ENCODE assay signal across 8 cellular contexts in genomic region chr1:185595835-185596667, GRCh38.
DNase-seq lines count a peak whose midpoint lies in the region; ATAC-seq and TF ChIP-seq lines count a peak whose summit lies in the region.

No MANE protein-coding gene starts in this region.

- intact Hi-C loops in activated B cell treated with CpG ODN at 0.5 μM for 24 hours (cut with micrococcal nuclease), result loop anchor here (1.0 kb wide), 2 partner anchors 74 to 279 kb away; partner anchors contain the start of gene IVNS1ABP

- DNase-seq in activated gamma-delta T cell treated with Interleukin-2 at 50 U/mL for 16 hours, result peak; percentile 48
- no peak for DNase-seq in activated gamma-delta T cell (lab: John Stamatoyannopoulos, UW)
- peak; percentile 13 for DNase-seq in NCI-H1694 (lab: John Stamatoyannopoulos, UW)
- DNase-seq in activated B cell treated with CpG ODN at 0.5 μM for 24 hours, result no peak
- DNase-seq in cerebellar cortex (ENCODE audit: low spot score), result peak; percentile 50
- DNase-seq in mucosa of gallbladder (ENCODE audit: low spot score), result peak; percentile 34
- DNase-seq in type B pancreatic cell (ENCODE audit: extremely low spot score, unreplicated experiment), result no peak

- no peaks in the 10 kb centered on the region for H3K9me3 Mint-ChIP-seq in activated B cell treated with CpG ODN at 0.5 μM for 24 hours
- no peaks in the 10 kb centered on the region for H3K9me3 Mint-ChIP-seq in type B pancreatic cell

- H3K27me3 Mint-ChIP-seq in activated B cell treated with CpG ODN at 0.5 μM for 24 hours (no peaks in the 10 kb centered on the region), type B pancreatic cell (no peaks in the 10 kb centered on the region)

- H3K4me1 Mint-ChIP-seq in activated B cell treated with CpG ODN at 0.5 μM for 24 hours (peaks cover 38% of the 10 kb centered on the region), type B pancreatic cell (ENCODE audit: unreplicated experiment) (no peaks in the 10 kb centered on the region)

- H3K4me3 Mint-ChIP-seq in activated B cell treated with CpG ODN at 0.5 μM for 24 hours, result no peak overlapping the region
- H3K4me3 Mint-ChIP-seq in type B pancreatic cell, result no peak overlapping the region

- POLR2A ChIA-PET in activated B cell treated with CpG ODN at 0.5 μM for 24 hours (lab: Charles Lee), result interaction anchor here (0.5 to 3.0 kb wide), 7 partner anchors 12 to 283 kb away, joined by 3 to 33 read pairs (median 3); partner anchors contain the start of gene IVNS1ABP

- H3K27ac Mint-ChIP-seq in activated B cell treated with CpG ODN at 0.5 μM for 24 hours (peak overlapping the region; percentile 26), type B pancreatic cell (no peak overlapping the region)

- CTCF ChIA-PET in activated B cell treated with CpG ODN at 0.5 μM for 24 hours (lab: Charles Lee), result interaction anchor here (0.7 to 4.4 kb wide), 33 partner anchors 9 to 790 kb away, joined by 3 to 42 read pairs (median 4); no protein-coding TSS in a partner anchor

- H3K36me3 Mint-ChIP-seq in activated B cell treated with CpG ODN at 0.5 μM for 24 hours (ENCODE audit: low read depth), result no peaks in the 10 kb centered on the region
- no peaks in the 10 kb centered on the region for H3K36me3 Mint-ChIP-seq in type B pancreatic cell

- ATAC-seq in HG02588 (IDR thresholded peaks at IDR 0.05; ENCODE audit: unreplicated experiment) (peak; percentile 64), activated B cell treated with CpG ODN at 0.5 μM for 24 hours (ENCODE audit: low read depth) (peak; percentile 73)

- TF ChIP-seq CTCF in activated B cell treated with CpG ODN at 0.5 μM for 24 hours (IDR thresholded peaks at IDR 0.05) (peak; percentile 55), type B pancreatic cell (conservative IDR thresholded peaks at IDR 0.05) (peak; percentile 88)

Comparison
In these comparisons a context has a peak if more than half of its experiments do, and no peak if none do; other contexts are left out.
1. DNase-seq: peak in activated gamma-delta T cell treated with Interleukin-2 at 50 U/mL for 16 hours (single experiment), NCI-H1694 (single experiment), cerebellar cortex (single experiment) and mucosa of gallbladder (single experiment); none in activated gamma-delta T cell (single experiment), activated B cell treated with CpG ODN at 0.5 μM for 24 hours (single experiment) and type B pancreatic cell (single experiment).